In genomic region chr10:86585726-86586048, GRCh38 we compare ENCODE assay signal across 12 cellular contexts.
A peak's percentile ranks its signal among the peaks of the same experiment; 100 is the strongest.
DNase-seq lines count a peak whose midpoint lies in the region; ATAC-seq and TF ChIP-seq lines count a peak whose summit lies in the region.
"Had no signal": no experiment of that assay in that cellular context is flagged by ENCODE, and none has a peak within 500 bp of the region (broad histone marks: within the 10 kb centered on the region; RNA-seq: fewer than 3 reads in every experiment).

No MANE protein-coding gene starts in this region.

- peak; percentile 8 for ATAC-seq in stimulated activated naive CD8-positive, alpha-beta T cell treated with anti-CD3 and anti-CD28 coated beads, Interleukin-15, Interleukin-2, amounts not matched to agents 100 U/mL and 50 U/mL, for 24 hours
- ATAC-seq in stimulated activated naive CD8-positive, alpha-beta T cell treated with anti-CD3 and anti-CD28 coated beads, Interleukin-15, amount 100 ng/mL, for 72 hours, result no peak
- no peak for ATAC-seq in HG02981 (IDR thresholded peaks at IDR 0.05; ENCODE audit: unreplicated experiment)

- TF ChIP-seq CTCF in RWPE1 (conservative IDR thresholded peaks at IDR 0.05; ENCODE audit: low read depth), result peak; percentile 64

- H3K27ac Mint-ChIP-seq in stimulated activated naive CD8-positive, alpha-beta T cell treated with anti-CD3 and anti-CD28 coated beads, Interleukin-15, amount 100 ng/mL, for 72 hours, result no peak overlapping the region
- no peak overlapping the region for H3K27ac Mint-ChIP-seq in activated T-helper 1 cell treated with anti-CD3 and anti-CD28 coated beads, Interleukin-12 subunit alpha, Interleukin-12 subunit beta, Interleukin-2, Interleukin-4 antibody, amounts not matched to agents 30 ng/mL and 10 ng/mL and 1 ng/mL, durations not matched to agents 14 hours and 24 hours and 36 hours
- H3K27ac Mint-ChIP-seq in activated naive CD8-positive, alpha-beta T cell treated with anti-CD3 and anti-CD28 coated beads for 36 hours, result no peak overlapping the region
- H3K27ac Mint-ChIP-seq: activated T-cell treated with anti-CD3 and anti-CD28 coated beads, Interleukin-2, amount 50 U/mL, for 72 hours; mesothelial cell of epicardium had no signal

- CTCF ChIA-PET in RWPE1 (lab: Yijun Ruan, JAX), result interaction anchor here (0.5 to 4.3 kb wide), 19 partner anchors 8 to 200 kb away, joined by 3 to 32 read pairs (median 4); partner anchors contain the start of gene WAPL

- no peak overlapping the region for H3K4me3 Mint-ChIP-seq in stimulated activated naive CD8-positive, alpha-beta T cell treated with anti-CD3 and anti-CD28 coated beads, Interleukin-15, amount 100 ng/mL, for 72 hours
- H3K4me3 Mint-ChIP-seq in activated T-helper 1 cell treated with anti-CD3 and anti-CD28 coated beads, Interleukin-12 subunit alpha, Interleukin-12 subunit beta, Interleukin-2, Interleukin-4 antibody, amounts not matched to agents 30 ng/mL and 10 ng/mL and 1 ng/mL, durations not matched to agents 14 hours and 24 hours and 36 hours, result no peak overlapping the region
- H3K4me3 Mint-ChIP-seq in activated naive CD8-positive, alpha-beta T cell treated with anti-CD3 and anti-CD28 coated beads for 36 hours, result no peak overlapping the region
- H3K4me3 Mint-ChIP-seq: activated T-cell treated with anti-CD3 and anti-CD28 coated beads, Interleukin-2, amount 50 U/mL, for 72 hours had no signal

- no peaks in the 10 kb centered on the region for H3K27me3 Mint-ChIP-seq in stimulated activated naive CD8-positive, alpha-beta T cell treated with anti-CD3 and anti-CD28 coated beads, Interleukin-15, amount 100 ng/mL, for 72 hours
- no peaks in the 10 kb centered on the region for H3K27me3 Mint-ChIP-seq in activated T-helper 1 cell treated with anti-CD3 and anti-CD28 coated beads, Interleukin-12 subunit alpha, Interleukin-12 subunit beta, Interleukin-2, Interleukin-4 antibody, amounts not matched to agents 30 ng/mL and 10 ng/mL and 1 ng/mL, durations not matched to agents 14 hours and 24 hours and 36 hours (ENCODE audit: insufficient read depth)
- H3K27me3 Mint-ChIP-seq in activated naive CD8-positive, alpha-beta T cell treated with anti-CD3 and anti-CD28 coated beads for 36 hours, result no peaks in the 10 kb centered on the region

- no peaks in the 10 kb centered on the region for H3K36me3 Mint-ChIP-seq in activated T-helper 1 cell treated with anti-CD3 and anti-CD28 coated beads, Interleukin-12 subunit alpha, Interleukin-12 subunit beta, Interleukin-2, Interleukin-4 antibody, amounts not matched to agents 30 ng/mL and 10 ng/mL and 1 ng/mL, durations not matched to agents 14 hours and 24 hours and 36 hours (ENCODE audit: low read depth)
- H3K36me3 Mint-ChIP-seq in activated naive CD8-positive, alpha-beta T cell treated with anti-CD3 and anti-CD28 coated beads for 36 hours, result no peaks in the 10 kb centered on the region
- H3K36me3 Mint-ChIP-seq: mesothelial cell of epicardium had no signal

- no peaks in the 10 kb centered on the region for H3K27me3 ChIP-seq in layer of hippocampus (ENCODE audit: control insufficient read depth, insufficient read depth, low read length)
- H3K27me3 ChIP-seq: pancreas had no signal

- POLR2A ChIA-PET in RWPE1 (lab: Yijun Ruan, JAX; ENCODE audit: low non-redundant PET), result no interaction called here

- H3K27ac ChIP-seq in RWPE1, result no peak overlapping the region
- peak overlapping the region; percentile 72 for H3K27ac ChIP-seq in layer of hippocampus (ENCODE audit: low read depth, low read length)
- H3K27ac ChIP-seq: epithelial cell of prostate, pancreas had no signal

- H3K4me1 Mint-ChIP-seq in stimulated activated naive CD8-positive, alpha-beta T cell treated with anti-CD3 and anti-CD28 coated beads, Interleukin-15, amount 100 ng/mL, for 72 hours, result no peaks in the 10 kb centered on the region
- no peaks in the 10 kb centered on the region for H3K4me1 Mint-ChIP-seq in activated T-helper 1 cell treated with anti-CD3 and anti-CD28 coated beads, Interleukin-12 subunit alpha, Interleukin-12 subunit beta, Interleukin-2, Interleukin-4 antibody, amounts not matched to agents 30 ng/mL and 10 ng/mL and 1 ng/mL, durations not matched to agents 14 hours and 24 hours and 36 hours (ENCODE audit: low read depth)
- peaks cover 2% of the 10 kb centered on the region for H3K4me1 Mint-ChIP-seq in activated naive CD8-positive, alpha-beta T cell treated with anti-CD3 and anti-CD28 coated beads for 36 hours

- DNase-seq in stimulated activated naive CD8-positive, alpha-beta T cell treated with anti-CD3 and anti-CD28 coated beads, Interleukin-15, Interleukin-2, amounts not matched to agents 100 U/mL and 50 U/mL, for 24 hours, result no peak
- DNase-seq in stimulated activated naive CD8-positive, alpha-beta T cell treated with anti-CD3 and anti-CD28 coated beads, Interleukin-15, amount 100 ng/mL, for 72 hours, result no peak
- no peak for DNase-seq in RWPE1 (ENCODE audit: low spot score)
- no peak for DNase-seq in activated T-helper 1 cell treated with anti-CD3 and anti-CD28 coated beads, Interleukin-12 subunit alpha, Interleukin-12 subunit beta, Interleukin-2, Interleukin-4 antibody, amounts not matched to agents 30 ng/mL and 10 ng/mL and 1 ng/mL, durations not matched to agents 14 hours and 24 hours and 36 hours (ENCODE audit: low spot score)
- no peak for DNase-seq in effector CD4-positive, alpha-beta T cell
- DNase-seq in activated naive CD8-positive, alpha-beta T cell treated with anti-CD3 and anti-CD28 coated beads for 36 hours, result no peak

- H3K9me3 Mint-ChIP-seq in stimulated activated naive CD8-positive, alpha-beta T cell treated with anti-CD3 and anti-CD28 coated beads, Interleukin-15, amount 100 ng/mL, for 72 hours, result no peaks in the 10 kb centered on the region
- no peaks in the 10 kb centered on the region for H3K9me3 Mint-ChIP-seq in activated T-helper 1 cell treated with anti-CD3 and anti-CD28 coated beads, Interleukin-12 subunit alpha, Interleukin-12 subunit beta, Interleukin-2, Interleukin-4 antibody, amounts not matched to agents 30 ng/mL and 10 ng/mL and 1 ng/mL, durations not matched to agents 14 hours and 24 hours and 36 hours
- no peaks in the 10 kb centered on the region for H3K9me3 Mint-ChIP-seq in activated naive CD8-positive, alpha-beta T cell treated with anti-CD3 and anti-CD28 coated beads for 36 hours
- H3K9me3 Mint-ChIP-seq: activated T-cell treated with anti-CD3 and anti-CD28 coated beads, Interleukin-2, amount 50 U/mL, for 72 hours; mesothelial cell of epicardium had no signal

- intact Hi-C loops in activated T-helper 1 cell treated with anti-CD3 and anti-CD28 coated beads, Interleukin-12 subunit alpha, Interleukin-12 subunit beta, Interleukin-2, Interleukin-4 antibody, amounts not matched to agents 30 ng/mL and 10 ng/mL and 1 ng/mL, durations not matched to agents 14 hours and 24 hours and 36 hours (cut with micrococcal nuclease), result loop anchor here (1.0 kb wide), 2 partner anchors 62 to 185 kb away; no protein-coding TSS in a partner anchor
